ENCODE assay signal across 32 cellular contexts in the genomic region with DNA sequence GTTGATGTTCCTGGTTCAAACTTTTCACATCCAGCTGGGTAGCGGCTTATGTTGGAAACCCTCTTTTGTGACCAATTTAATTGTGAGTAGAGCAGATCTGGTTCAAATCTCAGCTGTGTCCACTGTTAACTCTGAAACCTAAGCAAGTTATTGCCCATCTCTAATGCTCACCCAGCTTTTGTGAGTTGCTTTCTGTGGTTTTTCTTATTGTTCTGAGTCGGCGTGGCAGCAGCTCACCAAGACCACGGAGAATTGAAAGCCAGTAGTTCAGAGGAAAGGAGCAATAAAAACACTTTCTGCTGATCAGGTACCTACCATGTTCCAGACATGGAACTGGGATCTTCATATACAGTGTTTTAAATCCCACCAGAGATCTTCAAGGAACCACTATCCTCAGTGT.
A peak's percentile ranks its signal among the peaks of the same experiment; 100 is the strongest.
DNase-seq lines count a peak whose midpoint lies in the region; ATAC-seq and TF ChIP-seq lines count a peak whose summit lies in the region.
"Had no signal": no experiment of that assay in that cellular context is flagged by ENCODE, and none has a peak within 500 bp of the region (broad histone marks: within the 10 kb centered on the region; RNA-seq: fewer than 3 reads in every experiment).

No MANE protein-coding gene starts in this region.

- no peaks in the 10 kb centered on the region for H3K4me1 ChIP-seq in CD4-positive, alpha-beta memory T cell (ENCODE audit: insufficient read depth, low read length)
- H3K4me1 ChIP-seq: BE2C had no signal

- intact Hi-C loops in CD4-positive, alpha-beta memory T cell (cut with micrococcal nuclease), result no loop called here

- peaks cover 16 to 22% of the 10 kb centered on the region in 2 donors for H3K36me3 Mint-ChIP-seq in activated T-cell treated with anti-CD3 and anti-CD28 coated beads, Interleukin-2, amount 50 U/mL, for 72 hours (ENCODE audit: insufficient read depth in 2 of 2)
- peaks cover 68 to 82% of the 10 kb centered on the region in 2 donors for H3K36me3 Mint-ChIP-seq in CD4-positive, alpha-beta memory T cell

- H3K9me3 Mint-ChIP-seq in activated T-cell treated with anti-CD3 and anti-CD28 coated beads, Interleukin-2, amount 50 U/mL, for 72 hours, result no peaks in the 10 kb centered on the region
- H3K9me3 Mint-ChIP-seq in CD4-positive, alpha-beta memory T cell, result peaks cover 0 to under 1% (median 0%) of the 10 kb centered on the region in 8 donors
- H3K9me3 Mint-ChIP-seq: CD4-positive, CD25-positive, alpha-beta regulatory T cell had no signal

- CTCF ChIA-PET in CD4-positive, alpha-beta memory T cell (lab: Charles Lee; ENCODE audit: partially characterized antibody), result no interaction called here

- ATAC-seq in activated T-cell treated with anti-CD3 and anti-CD28 coated beads, Interleukin-2, amount 50 U/mL, for 72 hours (replicated peaks in 1 of 2), result no peak
- ATAC-seq: HepG2 had no signal

- H3K27ac Mint-ChIP-seq in activated T-cell treated with anti-CD3 and anti-CD28 coated beads, Interleukin-2, amount 50 U/mL, for 72 hours, result peak overlapping the region; percentile 21
- no peak overlapping the region for H3K27ac Mint-ChIP-seq in CD4-positive, alpha-beta memory T cell

- no peak for DNase-seq in activated T-cell treated with anti-CD3 and anti-CD28 coated beads, Interleukin-2, amount 50 U/mL, for 72 hours
- no peak for DNase-seq in activated T-cell treated with anti-CD3 and anti-CD28 coated beads, Interleukin-2, amount 50 U/mL, for 48 hours
- DNase-seq in LHCN-M2 (ENCODE audit: low read depth) (peak; percentile 21), astrocyte of the cerebellum (ENCODE audit: low read depth) (peak; percentile 38), renal cortical epithelial cell (ENCODE audit: low read depth) (peak; percentile 32), DMS53 treated with DMSO at 0.1 percent for 48 hours (lab: John Stamatoyannopoulos, UW; ENCODE audit: unreplicated experiment) (no peak), DMS 273 (lab: John Stamatoyannopoulos, UW; ENCODE audit: unreplicated experiment) (no peak)
- no peak for DNase-seq in CD4-positive, alpha-beta memory T cell
- DNase-seq: 8988T; ACHN; BE2C; CD4-positive, CD25-positive, alpha-beta regulatory T cell; COR-L47; DMS79; EL; GDM1; GM23248; H7; Karpas-422; MM.1S; NCI-H1092; NCI-H1417 treated with DMSO at 0.1 percent for 48 hours; NCI-H1694 treated with DMSO at 0.1 percent for 48 hours; NCI-H2081 treated with DMSO at 0.1 percent for 48 hours; NCI-H2171; NCI-H226; NCI-H510A; NCI-H69; Right ventricle myocardium superior; RPMI8226 had no signal

- H3K36me3 ChIP-seq in CD4-positive, alpha-beta memory T cell (ENCODE audit: insufficient read depth, low read length), result peaks cover 69% of the 10 kb centered on the region
- H3K36me3 ChIP-seq: BE2C, SJSA1 had no signal

- H3K27me3 Mint-ChIP-seq in activated T-cell treated with anti-CD3 and anti-CD28 coated beads, Interleukin-2, amount 50 U/mL, for 72 hours (ENCODE audit: low read depth), result no peaks in the 10 kb centered on the region
- no peaks in the 10 kb centered on the region for H3K27me3 Mint-ChIP-seq in CD4-positive, alpha-beta memory T cell
- H3K27me3 Mint-ChIP-seq: CD4-positive, CD25-positive, alpha-beta regulatory T cell had no signal

- H3K4me3 ChIP-seq in astrocyte of the cerebellum (ENCODE audit: low read depth, low read length), result no peak overlapping the region
- H3K4me3 ChIP-seq in CD4-positive, alpha-beta memory T cell (ENCODE audit: low read length in 2 of 2), result no peak overlapping the region
- H3K4me3 ChIP-seq: GM23248, SJSA1 had no signal

- no peak overlapping the region for H3K4me3 Mint-ChIP-seq in activated T-cell treated with anti-CD3 and anti-CD28 coated beads, Interleukin-2, amount 50 U/mL, for 72 hours
- H3K4me3 Mint-ChIP-seq in CD4-positive, alpha-beta memory T cell, result no peak overlapping the region
- H3K4me3 Mint-ChIP-seq: CD4-positive, CD25-positive, alpha-beta regulatory T cell had no signal

- H3K4me1 Mint-ChIP-seq in activated T-cell treated with anti-CD3 and anti-CD28 coated beads, Interleukin-2, amount 50 U/mL, for 72 hours (ENCODE audit: low read depth), result peaks cover 9% of the 10 kb centered on the region
- H3K4me1 Mint-ChIP-seq in CD4-positive, alpha-beta memory T cell, result peaks cover 0 to 5% (median under 1%) of the 10 kb centered on the region in 4 donors

- no peaks in the 10 kb centered on the region for H3K27me3 ChIP-seq in CD4-positive, alpha-beta memory T cell (ENCODE audit: insufficient read depth, low read length)
- H3K27me3 ChIP-seq: SJSA1 had no signal

- no peak overlapping the region for H3K27ac ChIP-seq in CD4-positive, alpha-beta memory T cell (ENCODE audit: low read depth, low read length)
- H3K27ac ChIP-seq: GM23248, SJSA1 had no signal

- no peaks in the 10 kb centered on the region for H3K9me3 ChIP-seq in CD4-positive, alpha-beta memory T cell (ENCODE audit: control insufficient read depth in 1 of 2, low read length in 2 of 2)
- H3K9me3 ChIP-seq: BE2C, SJSA1 had no signal

- in situ Hi-C loops in astrocyte of the cerebellum (cut with HindIII; ENCODE audit: low sequenced_read_pairs), result no loop called here

- POLR2A ChIA-PET in CD4-positive, alpha-beta memory T cell (lab: Charles Lee; ENCODE audit: partially characterized antibody), result no interaction called here

- TF ChIP-seq CTCF in astrocyte of the cerebellum (IDR thresholded peaks at IDR 0.05; ENCODE audit: low read depth, low read length, missing control alignments), result no peak

Comparison
In these comparisons a context has a peak if more than half of its experiments do, and no peak if none do; other contexts are left out.
1. DNase-seq: peak in LHCN-M2 (single experiment), astrocyte of the cerebellum (single experiment) and renal cortical epithelial cell (single experiment); none in activated T-cell treated with anti-CD3 and anti-CD28 coated beads, Interleukin-2, amount 50 U/mL, for 72 hours (0 of 2), activated T-cell treated with anti-CD3 and anti-CD28 coated beads, Interleukin-2, amount 50 U/mL, for 48 hours (0 of 2), DMS53 treated with DMSO at 0.1 percent for 48 hours (single experiment), CD4-positive, alpha-beta memory T cell (0 of 5) and DMS 273 (single experiment).